Comparison of ENCODE assay signal across 6 cellular contexts in genomic region chr11:131549099-131549498, GRCh38.
"Had no signal": no experiment of that assay in that cellular context is flagged by ENCODE, and none has a peak within 500 bp of the region (broad histone marks: within the 10 kb centered on the region; RNA-seq: fewer than 3 reads in every experiment).

No MANE protein-coding gene starts in this region.

- H3K36me3 Mint-ChIP-seq: IgD-negative memory B cell had no signal

- H3K9ac ChIP-seq: KMS-11 had no signal

- H3K4me3 Mint-ChIP-seq: IgD-negative memory B cell had no signal

- H3K4me1 Mint-ChIP-seq: IgD-negative memory B cell had no signal

- DNase-seq: KBM-7, KG1 had no signal

- FAIRE-seq: HTR-8/SVneo had no signal

- H3K27ac ChIP-seq: HL-60, KMS-11 had no signal

- H3K4me2 ChIP-seq: KMS-11 had no signal

- H3K27me3 Mint-ChIP-seq: IgD-negative memory B cell had no signal

- H3K27ac Mint-ChIP-seq: IgD-negative memory B cell had no signal
